ENCODE assay signal across 28 cellular contexts in the genomic region with DNA sequence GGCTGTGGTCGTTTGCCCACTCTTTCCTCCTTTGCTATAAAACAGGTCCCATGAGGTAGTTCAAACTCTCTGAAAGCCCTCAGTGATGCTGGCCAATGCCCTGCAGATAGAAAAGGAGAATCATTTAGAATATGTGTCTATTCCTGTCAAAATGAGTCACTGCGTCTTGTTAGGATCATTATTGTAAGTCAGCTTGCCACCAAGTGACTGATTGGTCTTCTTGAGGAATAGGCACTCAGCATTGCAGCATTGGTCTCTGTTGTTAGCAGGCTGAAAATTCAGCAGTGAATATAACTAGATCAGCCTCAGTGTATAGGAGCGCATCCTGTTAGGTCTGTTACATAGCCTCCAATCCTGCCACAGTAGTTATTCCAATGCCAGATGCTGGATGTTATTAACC.
"Had no signal": no experiment of that assay in that cellular context is flagged by ENCODE, and none has a peak within 500 bp of the region (broad histone marks: within the 10 kb centered on the region; RNA-seq: fewer than 3 reads in every experiment).

No MANE protein-coding gene starts in this region.

- H3K9me3 ChIP-seq: pancreas, prostate gland, suprapubic skin, upper lobe of right lung had no signal

- H3K4me3 Mint-ChIP-seq: immature natural killer cell; mesothelial cell of epicardium; naive thymus-derived CD4-positive, alpha-beta T cell; nephron; neural crest cell; stimulated activated effector memory CD8-positive, alpha-beta T cell treated with anti-CD3 and anti-CD28 coated beads, Interleukin-12 subunit alpha, Interleukin-12 subunit beta, amount 100 ng/mL, for 72 hours; stimulated activated naive CD8-positive, alpha-beta T cell treated with anti-CD3 and anti-CD28 coated beads, Interleukin-15, Interleukin-2, amounts not matched to agents 100 ng/mL and 50 ng/mL, for 24 hours had no signal

- H3K27ac ChIP-seq: left ventricle myocardium inferior, pancreas, prostate gland, spleen, suprapubic skin, thoracic aorta, tibial artery, upper lobe of right lung had no signal

- FAIRE-seq: islet of Langerhans, pancreas, small intestine, urothelium cell line had no signal

- H3K27ac Mint-ChIP-seq: immature natural killer cell; mesothelial cell of epicardium; nephron; stimulated activated effector memory CD8-positive, alpha-beta T cell treated with anti-CD3 and anti-CD28 coated beads, Interleukin-12 subunit alpha, Interleukin-12 subunit beta, amount 100 ng/mL, for 72 hours; stimulated activated naive CD8-positive, alpha-beta T cell treated with anti-CD3 and anti-CD28 coated beads, Interleukin-15, Interleukin-2, amounts not matched to agents 100 ng/mL and 50 ng/mL, for 24 hours had no signal

- H3K27me3 ChIP-seq: pancreas, spleen, suprapubic skin, tibial artery, upper lobe of right lung had no signal

- ATAC-seq: naive thymus-derived CD4-positive, alpha-beta T cell; pancreas; right cardiac atrium; sciatic nerve; stimulated activated effector memory CD8-positive, alpha-beta T cell treated with anti-CD3 and anti-CD28 coated beads, Interleukin-12 subunit alpha, Interleukin-12 subunit beta, amount 100 ng/mL, for 72 hours; upper lobe of right lung had no signal

- H3K36me3 ChIP-seq: pancreas, prostate gland, thoracic aorta had no signal

- H3K27me3 Mint-ChIP-seq: naive thymus-derived CD4-positive, alpha-beta T cell; stimulated activated naive CD8-positive, alpha-beta T cell treated with anti-CD3 and anti-CD28 coated beads, Interleukin-15, Interleukin-2, amounts not matched to agents 100 ng/mL and 50 ng/mL, for 24 hours had no signal

- H3K4me3 ChIP-seq: left ventricle myocardium inferior, lung, pancreas, prostate gland, spleen, suprapubic skin, thoracic aorta, tibial artery, upper lobe of right lung had no signal

- H3K4me1 Mint-ChIP-seq: immature natural killer cell; mesothelial cell of epicardium; neural crest cell; stimulated activated effector memory CD8-positive, alpha-beta T cell treated with anti-CD3 and anti-CD28 coated beads, Interleukin-12 subunit alpha, Interleukin-12 subunit beta, amount 100 ng/mL, for 72 hours had no signal

- DNase-seq: hippocampal formation; immature natural killer cell; left ventricle myocardium inferior; mesendoderm; naive thymus-derived CD4-positive, alpha-beta T cell; nucleus accumbens; pancreas; posterior cingulate gyrus; retina; right cardiac atrium; small intestine; spleen; stimulated activated CD4-positive, alpha-beta T cell treated with anti-CD3 and anti-CD28 coated beads, Interleukin-4, amount 100 ng/mL, for 24 hours; stimulated activated naive CD4-positive, alpha-beta T cell; tibial artery; upper lobe of right lung had no signal

- H3K4me1 ChIP-seq: left ventricle myocardium inferior, pancreas, tibial artery, upper lobe of right lung had no signal
